1 cellular context compared by ENCODE assay signal in the genomic region with DNA sequence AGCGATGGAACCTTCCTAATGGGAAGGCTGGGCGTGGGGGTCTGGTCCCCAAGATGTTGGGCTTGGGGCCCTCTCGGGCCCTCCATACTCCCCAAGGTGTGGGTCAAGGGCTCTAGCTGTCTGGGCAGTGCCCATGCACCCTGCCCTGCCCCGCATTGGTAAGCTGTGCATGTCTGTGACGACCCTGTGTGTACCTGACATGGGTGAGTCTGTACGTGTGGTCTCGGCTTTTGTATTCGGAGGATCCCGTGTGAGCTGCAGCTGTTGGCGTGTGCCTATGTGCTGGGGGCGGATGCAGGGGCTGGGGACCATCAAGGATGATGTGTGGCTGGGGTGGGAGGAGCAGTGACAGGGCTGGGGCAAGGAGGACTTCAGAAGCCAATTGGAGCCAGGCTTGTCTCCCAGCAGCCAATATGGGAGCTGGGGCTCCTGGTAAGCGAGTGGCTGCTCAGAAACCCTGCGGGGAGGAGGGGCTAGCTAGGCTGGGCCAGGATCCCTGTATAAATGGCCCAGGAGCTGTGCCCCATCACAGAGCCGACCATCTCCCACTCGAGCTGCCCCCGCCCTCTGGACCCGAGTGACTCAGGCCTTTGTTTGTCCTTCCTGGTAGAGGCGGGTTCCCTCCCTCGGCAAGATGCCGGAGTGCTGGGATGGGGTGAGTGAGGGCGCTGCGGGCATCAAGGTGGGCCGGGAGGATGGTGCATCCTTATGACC.
TF ChIP-seq lines count a peak whose summit lies in the region.

A gene with protein sequence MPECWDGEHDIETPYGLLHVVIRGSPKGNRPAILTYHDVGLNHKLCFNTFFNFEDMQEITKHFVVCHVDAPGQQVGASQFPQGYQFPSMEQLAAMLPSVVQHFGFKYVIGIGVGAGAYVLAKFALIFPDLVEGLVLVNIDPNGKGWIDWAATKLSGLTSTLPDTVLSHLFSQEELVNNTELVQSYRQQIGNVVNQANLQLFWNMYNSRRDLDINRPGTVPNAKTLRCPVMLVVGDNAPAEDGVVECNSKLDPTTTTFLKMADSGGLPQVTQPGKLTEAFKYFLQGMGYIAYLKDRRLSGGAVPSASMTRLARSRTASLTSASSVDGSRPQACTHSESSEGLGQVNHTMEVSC (plus strand): TSS at position 529 of the 714 bp plus-strand sequence. CDS start 106 bp downstream, at position 635.

TF ChIP-seq in HEK293, 187 proteins besides CTCF, POLR2A, EP300 and RAD21 (continued from another document and continues in another):
- TF ChIP-seq, protein P1, sequence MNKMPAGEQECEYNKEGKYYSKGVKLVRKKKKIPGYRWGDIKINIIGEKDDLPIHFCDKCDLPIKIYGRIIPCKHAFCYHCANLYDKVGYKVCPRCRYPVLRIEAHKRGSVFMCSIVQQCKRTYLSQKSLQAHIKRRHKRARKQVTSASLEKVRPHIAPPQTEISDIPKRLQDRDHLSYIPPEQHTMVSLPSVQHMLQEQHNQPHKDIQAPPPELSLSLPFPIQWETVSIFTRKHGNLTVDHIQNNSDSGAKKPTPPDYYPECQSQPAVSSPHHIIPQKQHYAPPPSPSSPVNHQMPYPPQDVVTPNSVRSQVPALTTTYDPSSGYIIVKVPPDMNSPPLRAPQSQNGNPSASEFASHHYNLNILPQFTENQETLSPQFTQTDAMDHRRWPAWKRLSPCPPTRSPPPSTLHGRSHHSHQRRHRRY (tag by site-specific recombination; IDR thresholded peaks at IDR 0.05) = no peak
- no peak for TF ChIP-seq ZNF223 (tag by site-specific recombination; IDR thresholded peaks at IDR 0.05)
- TF ChIP-seq ZNF157 (tag by site-specific recombination; IDR thresholded peaks at IDR 0.05) = no peak
- no peak for TF ChIP-seq ZNF473 (tag by site-specific recombination; IDR thresholded peaks at IDR 0.05)
- TF ChIP-seq, protein P2, sequence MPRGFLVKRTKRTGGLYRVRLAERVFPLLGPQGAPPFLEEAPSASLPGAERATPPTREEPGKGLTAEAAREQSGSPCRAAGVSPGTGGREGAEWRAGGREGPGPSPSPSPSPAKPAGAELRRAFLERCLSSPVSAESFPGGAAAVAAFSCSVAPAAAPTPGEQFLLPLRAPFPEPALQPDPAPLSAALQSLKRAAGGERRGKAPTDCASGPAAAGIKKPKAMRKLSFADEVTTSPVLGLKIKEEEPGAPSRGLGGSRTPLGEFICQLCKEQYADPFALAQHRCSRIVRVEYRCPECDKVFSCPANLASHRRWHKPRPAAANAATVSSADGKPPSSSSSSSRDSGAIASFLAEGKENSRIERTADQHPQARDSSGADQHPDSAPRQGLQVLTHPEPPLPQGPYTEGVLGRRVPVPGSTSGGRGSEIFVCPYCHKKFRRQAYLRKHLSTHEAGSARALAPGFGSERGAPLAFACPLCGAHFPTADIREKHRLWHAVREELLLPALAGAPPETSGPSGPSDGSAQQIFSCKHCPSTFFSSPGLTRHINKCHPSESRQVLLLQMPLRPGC (tag by site-specific recombination; IDR thresholded peaks at IDR 0.05) = no peak
- TF ChIP-seq ZNF138 (tag by site-specific recombination; IDR thresholded peaks at IDR 0.05; ENCODE audit: borderline replicate concordance) = no peak
- TF ChIP-seq ZFP37 (tag by site-specific recombination; IDR thresholded peaks at IDR 0.05) = no peak
- TF ChIP-seq SP2 (tag by site-specific recombination; IDR thresholded peaks at IDR 0.05) = peak; percentile 91
- no peak for TF ChIP-seq ZNF558 (tag by site-specific recombination; IDR thresholded peaks at IDR 0.05)
- TF ChIP-seq, protein P3, sequence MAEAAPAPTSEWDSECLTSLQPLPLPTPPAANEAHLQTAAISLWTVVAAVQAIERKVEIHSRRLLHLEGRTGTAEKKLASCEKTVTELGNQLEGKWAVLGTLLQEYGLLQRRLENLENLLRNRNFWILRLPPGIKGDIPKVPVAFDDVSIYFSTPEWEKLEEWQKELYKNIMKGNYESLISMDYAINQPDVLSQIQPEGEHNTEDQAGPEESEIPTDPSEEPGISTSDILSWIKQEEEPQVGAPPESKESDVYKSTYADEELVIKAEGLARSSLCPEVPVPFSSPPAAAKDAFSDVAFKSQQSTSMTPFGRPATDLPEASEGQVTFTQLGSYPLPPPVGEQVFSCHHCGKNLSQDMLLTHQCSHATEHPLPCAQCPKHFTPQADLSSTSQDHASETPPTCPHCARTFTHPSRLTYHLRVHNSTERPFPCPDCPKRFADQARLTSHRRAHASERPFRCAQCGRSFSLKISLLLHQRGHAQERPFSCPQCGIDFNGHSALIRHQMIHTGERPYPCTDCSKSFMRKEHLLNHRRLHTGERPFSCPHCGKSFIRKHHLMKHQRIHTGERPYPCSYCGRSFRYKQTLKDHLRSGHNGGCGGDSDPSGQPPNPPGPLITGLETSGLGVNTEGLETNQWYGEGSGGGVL (tag by site-specific recombination; IDR thresholded peaks at IDR 0.05) = peak; percentile 69
- TF ChIP-seq ZNF658 (tag by site-specific recombination; IDR thresholded peaks at IDR 0.05) = no peak
- no peak for TF ChIP-seq ZNF76 (tag by site-specific recombination; IDR thresholded peaks at IDR 0.05; ENCODE audit: borderline replicate concordance, low read depth)
- TF ChIP-seq ZNF19 (tag by site-specific recombination; IDR thresholded peaks at IDR 0.05; ENCODE audit: low read depth) = no peak
- no peak for TF ChIP-seq ZNF416 (tag by site-specific recombination; IDR thresholded peaks at IDR 0.05)
- no peak for TF ChIP-seq ZNF426 (tag by site-specific recombination; IDR thresholded peaks at IDR 0.05)
- TF ChIP-seq SP7 (tag by site-specific recombination; IDR thresholded peaks at IDR 0.05) = no peak
- TF ChIP-seq, protein P4, sequence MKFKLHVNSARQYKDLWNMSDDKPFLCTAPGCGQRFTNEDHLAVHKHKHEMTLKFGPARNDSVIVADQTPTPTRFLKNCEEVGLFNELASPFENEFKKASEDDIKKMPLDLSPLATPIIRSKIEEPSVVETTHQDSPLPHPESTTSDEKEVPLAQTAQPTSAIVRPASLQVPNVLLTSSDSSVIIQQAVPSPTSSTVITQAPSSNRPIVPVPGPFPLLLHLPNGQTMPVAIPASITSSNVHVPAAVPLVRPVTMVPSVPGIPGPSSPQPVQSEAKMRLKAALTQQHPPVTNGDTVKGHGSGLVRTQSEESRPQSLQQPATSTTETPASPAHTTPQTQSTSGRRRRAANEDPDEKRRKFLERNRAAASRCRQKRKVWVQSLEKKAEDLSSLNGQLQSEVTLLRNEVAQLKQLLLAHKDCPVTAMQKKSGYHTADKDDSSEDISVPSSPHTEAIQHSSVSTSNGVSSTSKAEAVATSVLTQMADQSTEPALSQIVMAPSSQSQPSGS (tag by site-specific recombination; IDR thresholded peaks at IDR 0.05; ENCODE audit: low read depth) = no peak
- TF ChIP-seq, protein P5, sequence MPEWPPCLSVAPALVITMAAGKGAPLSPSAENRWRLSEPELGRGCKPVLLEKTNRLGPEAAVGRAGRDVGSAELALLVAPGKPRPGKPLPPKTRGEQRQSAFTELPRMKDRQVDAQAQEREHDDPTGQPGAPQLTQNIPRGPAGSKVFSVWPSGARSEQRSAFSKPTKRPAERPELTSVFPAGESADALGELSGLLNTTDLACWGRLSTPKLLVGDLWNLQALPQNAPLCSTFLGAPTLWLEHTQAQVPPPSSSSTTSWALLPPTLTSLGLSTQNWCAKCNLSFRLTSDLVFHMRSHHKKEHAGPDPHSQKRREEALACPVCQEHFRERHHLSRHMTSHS (tag by site-specific recombination; IDR thresholded peaks at IDR 0.05) = no peak
- TF ChIP-seq ZNF585B (tag by site-specific recombination; IDR thresholded peaks at IDR 0.05) = no peak
- TF ChIP-seq GLIS1 (tag by site-specific recombination; IDR thresholded peaks at IDR 0.05) = no peak
- no peak for TF ChIP-seq ZNF555 (tag by site-specific recombination; conservative IDR thresholded peaks at IDR 0.05)
- no peak for TF ChIP-seq ZNF664 (tag by site-specific recombination; IDR thresholded peaks at IDR 0.05)
- TF ChIP-seq ZNF560 (tag by site-specific recombination; IDR thresholded peaks at IDR 0.05; ENCODE audit: borderline replicate concordance) = no peak
- TF ChIP-seq ZNF350 (tag by site-specific recombination; IDR thresholded peaks at IDR 0.05) = no peak
- TF ChIP-seq, protein P6, sequence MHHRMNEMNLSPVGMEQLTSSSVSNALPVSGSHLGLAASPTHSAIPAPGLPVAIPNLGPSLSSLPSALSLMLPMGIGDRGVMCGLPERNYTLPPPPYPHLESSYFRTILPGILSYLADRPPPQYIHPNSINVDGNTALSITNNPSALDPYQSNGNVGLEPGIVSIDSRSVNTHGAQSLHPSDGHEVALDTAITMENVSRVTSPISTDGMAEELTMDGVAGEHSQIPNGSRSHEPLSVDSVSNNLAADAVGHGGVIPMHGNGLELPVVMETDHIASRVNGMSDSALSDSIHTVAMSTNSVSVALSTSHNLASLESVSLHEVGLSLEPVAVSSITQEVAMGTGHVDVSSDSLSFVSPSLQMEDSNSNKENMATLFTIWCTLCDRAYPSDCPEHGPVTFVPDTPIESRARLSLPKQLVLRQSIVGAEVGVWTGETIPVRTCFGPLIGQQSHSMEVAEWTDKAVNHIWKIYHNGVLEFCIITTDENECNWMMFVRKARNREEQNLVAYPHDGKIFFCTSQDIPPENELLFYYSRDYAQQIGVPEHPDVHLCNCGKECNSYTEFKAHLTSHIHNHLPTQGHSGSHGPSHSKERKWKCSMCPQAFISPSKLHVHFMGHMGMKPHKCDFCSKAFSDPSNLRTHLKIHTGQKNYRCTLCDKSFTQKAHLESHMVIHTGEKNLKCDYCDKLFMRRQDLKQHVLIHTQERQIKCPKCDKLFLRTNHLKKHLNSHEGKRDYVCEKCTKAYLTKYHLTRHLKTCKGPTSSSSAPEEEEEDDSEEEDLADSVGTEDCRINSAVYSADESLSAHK (tag by site-specific recombination; IDR thresholded peaks at IDR 0.05) = 0 out of 2 replicates have a peak, but pooled peaks have one; percentile 10
- no peak for TF ChIP-seq ZNF544 (tag by site-specific recombination; IDR thresholded peaks at IDR 0.05)
- TF ChIP-seq ZNF747 (tag by site-specific recombination; IDR thresholded peaks at IDR 0.05) = no peak
- TF ChIP-seq, protein P7, sequence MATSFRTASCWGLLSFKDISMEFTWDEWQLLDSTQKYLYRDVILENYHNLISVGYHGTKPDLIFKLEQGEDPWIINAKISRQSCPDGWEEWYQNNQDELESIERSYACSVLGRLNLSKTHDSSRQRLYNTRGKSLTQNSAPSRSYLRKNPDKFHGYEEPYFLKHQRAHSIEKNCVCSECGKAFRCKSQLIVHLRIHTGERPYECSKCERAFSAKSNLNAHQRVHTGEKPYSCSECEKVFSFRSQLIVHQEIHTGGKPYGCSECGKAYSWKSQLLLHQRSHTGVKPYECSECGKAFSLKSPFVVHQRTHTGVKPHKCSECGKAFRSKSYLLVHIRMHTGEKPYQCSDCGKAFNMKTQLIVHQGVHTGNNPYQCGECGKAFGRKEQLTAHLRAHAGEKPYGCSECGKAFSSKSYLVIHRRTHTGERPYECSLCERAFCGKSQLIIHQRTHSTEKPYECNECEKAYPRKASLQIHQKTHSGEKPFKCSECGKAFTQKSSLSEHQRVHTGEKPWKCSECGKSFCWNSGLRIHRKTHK (tag by site-specific recombination; IDR thresholded peaks at IDR 0.05) = no peak
- no peak for TF ChIP-seq ZBTB1 (tag by site-specific recombination; IDR thresholded peaks at IDR 0.05)
- TF ChIP-seq ZNF114 (tag by site-specific recombination; IDR thresholded peaks at IDR 0.05) = no peak
- TF ChIP-seq GLIS2 (tag by site-specific recombination; IDR thresholded peaks at IDR 0.05) = peak; percentile 43; the same call in 1 of the 2 replicates
- TF ChIP-seq KLF9 (tag by site-specific recombination; IDR thresholded peaks at IDR 0.05; ENCODE audit: low read depth) = 0 out of 2 replicates have a peak, but pooled peaks have one; percentile 11
- no peak for TF ChIP-seq ZNF404 (tag by site-specific recombination; IDR thresholded peaks at IDR 0.05)
- TF ChIP-seq ZIC2 (tag by site-specific recombination; IDR thresholded peaks at IDR 0.05) = no peak
- TF ChIP-seq, protein P8, sequence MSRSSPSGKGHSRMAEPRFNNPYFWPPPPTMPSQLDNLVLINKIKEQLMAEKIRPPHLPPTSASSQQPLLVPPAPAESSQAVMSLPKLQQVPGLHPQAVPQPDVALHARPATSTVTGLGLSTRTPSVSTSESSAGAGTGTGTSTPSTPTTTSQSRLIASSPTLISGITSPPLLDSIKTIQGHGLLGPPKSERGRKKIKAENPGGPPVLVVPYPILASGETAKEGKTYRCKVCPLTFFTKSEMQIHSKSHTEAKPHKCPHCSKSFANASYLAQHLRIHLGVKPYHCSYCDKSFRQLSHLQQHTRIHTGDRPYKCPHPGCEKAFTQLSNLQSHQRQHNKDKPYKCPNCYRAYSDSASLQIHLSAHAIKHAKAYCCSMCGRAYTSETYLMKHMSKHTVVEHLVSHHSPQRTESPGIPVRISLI (tag by site-specific recombination; IDR thresholded peaks at IDR 0.05) = no peak
- no peak for TF ChIP-seq ZNF394 (tag by site-specific recombination; IDR thresholded peaks at IDR 0.05; ENCODE audit: borderline replicate concordance)
- no peak for TF ChIP-seq ZNF121 (tag by site-specific recombination; IDR thresholded peaks at IDR 0.05)
- no peak for TF ChIP-seq SCRT1 (tag by site-specific recombination; IDR thresholded peaks at IDR 0.05; ENCODE audit: borderline replicate concordance)
- TF ChIP-seq ZNF341 (tag by site-specific recombination; IDR thresholded peaks at IDR 0.05; ENCODE audit: low read depth) = no peak
- no peak for TF ChIP-seq ZNF302 (tag by site-specific recombination; IDR thresholded peaks at IDR 0.05; ENCODE audit: low read depth)
- no peak for TF ChIP-seq ZNF48 (tag by site-specific recombination; IDR thresholded peaks at IDR 0.05)
- peak; percentile 30; the same call in 1 of the 2 replicates for TF ChIP-seq ZNF561 (tag by site-specific recombination; IDR thresholded peaks at IDR 0.05; ENCODE audit: borderline replicate concordance)
- TF ChIP-seq, protein P9, sequence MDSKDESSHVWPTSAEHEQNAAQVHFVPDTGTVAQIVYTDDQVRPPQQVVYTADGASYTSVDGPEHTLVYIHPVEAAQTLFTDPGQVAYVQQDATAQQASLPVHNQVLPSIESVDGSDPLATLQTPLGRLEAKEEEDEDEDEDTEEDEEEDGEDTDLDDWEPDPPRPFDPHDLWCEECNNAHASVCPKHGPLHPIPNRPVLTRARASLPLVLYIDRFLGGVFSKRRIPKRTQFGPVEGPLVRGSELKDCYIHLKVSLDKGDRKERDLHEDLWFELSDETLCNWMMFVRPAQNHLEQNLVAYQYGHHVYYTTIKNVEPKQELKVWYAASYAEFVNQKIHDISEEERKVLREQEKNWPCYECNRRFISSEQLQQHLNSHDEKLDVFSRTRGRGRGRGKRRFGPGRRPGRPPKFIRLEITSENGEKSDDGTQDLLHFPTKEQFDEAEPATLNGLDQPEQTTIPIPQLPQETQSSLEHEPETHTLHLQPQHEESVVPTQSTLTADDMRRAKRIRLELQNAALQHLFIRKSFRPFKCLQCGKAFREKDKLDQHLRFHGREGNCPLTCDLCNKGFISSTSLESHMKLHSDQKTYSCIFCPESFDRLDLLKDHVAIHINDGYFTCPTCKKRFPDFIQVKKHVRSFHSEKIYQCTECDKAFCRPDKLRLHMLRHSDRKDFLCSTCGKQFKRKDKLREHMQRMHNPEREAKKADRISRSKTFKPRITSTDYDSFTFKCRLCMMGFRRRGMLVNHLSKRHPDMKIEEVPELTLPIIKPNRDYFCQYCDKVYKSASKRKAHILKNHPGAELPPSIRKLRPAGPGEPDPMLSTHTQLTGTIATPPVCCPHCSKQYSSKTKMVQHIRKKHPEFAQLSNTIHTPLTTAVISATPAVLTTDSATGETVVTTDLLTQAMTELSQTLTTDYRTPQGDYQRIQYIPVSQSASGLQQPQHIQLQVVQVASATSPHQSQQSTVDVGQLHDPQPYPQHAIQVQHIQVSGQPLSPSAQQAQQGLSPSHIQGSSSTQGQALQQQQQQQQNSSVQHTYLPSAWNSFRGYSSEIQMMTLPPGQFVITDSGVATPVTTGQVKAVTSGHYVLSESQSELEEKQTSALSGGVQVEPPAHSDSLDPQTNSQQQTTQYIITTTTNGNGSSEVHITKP (tag by site-specific recombination; IDR thresholded peaks at IDR 0.05) = peak; percentile 68
- no peak for TF ChIP-seq SALL2 (tag by site-specific recombination; IDR thresholded peaks at IDR 0.05; ENCODE audit: borderline replicate concordance)
- no peak for TF ChIP-seq ZNF354C (tag by site-specific recombination; IDR thresholded peaks at IDR 0.05; ENCODE audit: borderline replicate concordance, low read depth)
